In the genomic region with DNA sequence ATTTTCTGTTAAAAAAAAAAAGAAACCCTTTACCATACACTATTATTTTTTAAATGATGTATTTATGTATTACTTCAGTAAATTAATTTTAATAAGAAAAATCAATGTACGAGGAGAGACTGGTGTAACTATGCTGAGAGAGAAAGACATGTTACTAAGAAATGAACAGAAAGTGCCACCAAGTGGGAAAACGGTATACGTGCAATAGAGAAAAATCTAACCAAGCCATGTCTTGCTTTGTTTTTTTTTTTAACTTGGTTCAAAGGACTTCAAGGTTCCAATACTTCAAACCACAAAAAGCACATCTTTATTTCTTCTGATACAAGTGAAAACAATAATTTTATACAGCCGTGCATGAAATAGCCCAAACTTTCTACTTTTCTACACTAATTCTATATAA, we compare ENCODE assay signal across 10 cellular contexts. TPM values are rescaled to one million over a fixed set of nuclear protein-coding genes. Genes with fewer than 3 reads are reported as not detected.
A peak's percentile ranks its signal among the peaks of the same experiment; 100 is the strongest.
DNase-seq lines count a peak whose midpoint lies in the region; ATAC-seq and TF ChIP-seq lines count a peak whose summit lies in the region.
"Had no signal": no experiment of that assay in that cellular context is flagged by ENCODE, and none has a peak within 500 bp of the region (broad histone marks: within the 10 kb centered on the region; RNA-seq: fewer than 3 reads in every experiment).

No MANE protein-coding gene starts in this region.

- no peak overlapping the region for H3K27ac ChIP-seq in heart left ventricle
- no peak overlapping the region for H3K27ac ChIP-seq in Panc1 (ENCODE audit: low read length)
- H3K27ac ChIP-seq: skin epidermis had no signal

- peaks cover 5% of the 10 kb centered on the region for H3K36me3 Mint-ChIP-seq in type B pancreatic cell

- no peak overlapping the region for H3K4me3 ChIP-seq in heart left ventricle
- H3K4me3 ChIP-seq in Panc1 (ENCODE audit: low read depth in 2 of 2, low read length in 2 of 2): no peak overlapping the region
- H3K4me3 ChIP-seq in fibroblast of villous mesenchyme (ENCODE audit: low read depth, low read length): no peak overlapping the region
- H3K4me3 ChIP-seq: skin epidermis had no signal

- H3K9me3 ChIP-seq in heart left ventricle (no peaks in the 10 kb centered on the region), Panc1 (ENCODE audit: control insufficient read depth, insufficient read depth, low read depth, low read length) (no peaks in the 10 kb centered on the region)

- DNase-seq in heart left ventricle (no peak), Right ventricle myocardium superior (no peak), Panc1 (ENCODE audit: low read depth, low spot score) (no peak), fibroblast of villous mesenchyme (ENCODE audit: low read depth) (peak; percentile 63), type B pancreatic cell (ENCODE audit: extremely low spot score, unreplicated experiment) (no peak), mesenteric fat pad (ENCODE audit: low spot score) (no peak)
- no peak for DNase-seq in stimulated activated CD4-positive, alpha-beta T cell treated with anti-CD3 and anti-CD28 coated beads, Interleukin-12 subunit alpha, Interleukin-12 subunit beta, amount 100 ng/mL, for 4 hours
- DNase-seq: activated naive CD4-positive, alpha-beta T cell treated with anti-CD3 and anti-CD28 coated beads, Interleukin-2, amount 50 U/mL, for 16 hours had no signal

- no peak overlapping the region for H3K4me3 Mint-ChIP-seq in type B pancreatic cell

- CTCF ChIA-PET in Panc1 (lab: Charles Lee): no interaction called here

- peak in 8 of 12 donors; percentile 6 to 39 (median 28) for TF ChIP-seq CTCF in heart left ventricle (IDR thresholded peaks at IDR 0.05)
- peak; percentile 30; the same call in 1 of the 2 replicates for TF ChIP-seq CTCF in Panc1 (IDR thresholded peaks at IDR 0.05)
- TF ChIP-seq CTCF in fibroblast of villous mesenchyme (IDR thresholded peaks at IDR 0.05; ENCODE audit: insufficient read depth, low read depth, low read length): peak; percentile 44
- TF ChIP-seq CTCF in type B pancreatic cell (conservative IDR thresholded peaks at IDR 0.05): peak; percentile 59

- BruUV-seq in Panc1 (replicated peaks; lab: Mats Ljungman, UMichigan): no TSS peak

- peaks cover 5% of the 10 kb centered on the region for H3K4me1 Mint-ChIP-seq in type B pancreatic cell (ENCODE audit: unreplicated experiment)

- TF ChIP-seq POLR2A in heart left ventricle (IDR thresholded peaks at IDR 0.05): no peak

- H3K4me1 ChIP-seq in heart left ventricle: peaks cover 0 to 19% (median 3%) of the 10 kb centered on the region in 12 donors
- H3K4me1 ChIP-seq in Panc1 (ENCODE audit: control insufficient read depth, insufficient read depth, low read length): no peaks in the 10 kb centered on the region

- H3K36me3 ChIP-seq in heart left ventricle (peaks cover 0 to 17% (median 4%) of the 10 kb centered on the region in 9 donors), Panc1 (ENCODE audit: control insufficient read depth, insufficient read depth, low read length) (no peaks in the 10 kb centered on the region)

- in situ Hi-C loops in Panc1 (cut with HindIII; ENCODE audit: low pct_unique_long_range_greater_than_20kb, low sequenced_read_pairs): no loop called here

- WGBS in heart left ventricle, 4 donors: 53 to 59% (median 57%) methylated on average over 4 of the region's 4 CpGs

- H3K9me3 Mint-ChIP-seq in type B pancreatic cell: no peaks in the 10 kb centered on the region

- intact Hi-C loops in heart left ventricle (cut with DNase I) (loop anchor here in 1 of 10 donors (10.0 kb wide), 1 partner anchor 426 kb away; no protein-coding TSS in a partner anchor), Right ventricle myocardium superior (cut with DNase I) (no loop called here), Panc1 (cut with micrococcal nuclease; ENCODE audit: unreplicated experiment) (no loop called here)

- H3K27me3 ChIP-seq in heart left ventricle: no peaks in the 10 kb centered on the region
- no peaks in the 10 kb centered on the region for H3K27me3 ChIP-seq in Panc1 (ENCODE audit: control insufficient read depth, insufficient read depth, low read length)

- POLR2A ChIA-PET in Panc1 (lab: Charles Lee): no interaction called here

- no peak for ATAC-seq in heart left ventricle
- ATAC-seq in Right ventricle myocardium superior (ENCODE audit: poor library complexity): no peak
- no peak for ATAC-seq in Panc1
- ATAC-seq in GM21619 (IDR thresholded peaks at IDR 0.05; ENCODE audit: unreplicated experiment): no peak

- no peaks in the 10 kb centered on the region for H3K27me3 Mint-ChIP-seq in type B pancreatic cell

- no peak overlapping the region for H3K27ac Mint-ChIP-seq in type B pancreatic cell

RNA-seq across cellular contexts. Expression of a gene that starts 22.9 kb away (rescaled TPM):
- total RNA-seq in heart left ventricle (100 to 1,000 TPM; 195 to 638 (median 351) TPM), Right ventricle myocardium superior (392 TPM), Panc1 (2021; ENCODE audit: unreplicated experiment) (108 TPM), fibroblast of villous mesenchyme (108 and 137 TPM in 2 replicates), type B pancreatic cell (ENCODE audit: low replicate concordance) (109 and 114 TPM in 2 replicates), mesenteric fat pad (80.6 TPM)
- polyA plus RNA-seq in heart left ventricle: 100 to 1,000 TPM; 550 to 872 TPM
- polyA plus RNA-seq in Panc1 (2012; ENCODE audit: insufficient read length): 105 TPM
